23 cellular contexts compared by ENCODE assay signal in the genomic region with DNA sequence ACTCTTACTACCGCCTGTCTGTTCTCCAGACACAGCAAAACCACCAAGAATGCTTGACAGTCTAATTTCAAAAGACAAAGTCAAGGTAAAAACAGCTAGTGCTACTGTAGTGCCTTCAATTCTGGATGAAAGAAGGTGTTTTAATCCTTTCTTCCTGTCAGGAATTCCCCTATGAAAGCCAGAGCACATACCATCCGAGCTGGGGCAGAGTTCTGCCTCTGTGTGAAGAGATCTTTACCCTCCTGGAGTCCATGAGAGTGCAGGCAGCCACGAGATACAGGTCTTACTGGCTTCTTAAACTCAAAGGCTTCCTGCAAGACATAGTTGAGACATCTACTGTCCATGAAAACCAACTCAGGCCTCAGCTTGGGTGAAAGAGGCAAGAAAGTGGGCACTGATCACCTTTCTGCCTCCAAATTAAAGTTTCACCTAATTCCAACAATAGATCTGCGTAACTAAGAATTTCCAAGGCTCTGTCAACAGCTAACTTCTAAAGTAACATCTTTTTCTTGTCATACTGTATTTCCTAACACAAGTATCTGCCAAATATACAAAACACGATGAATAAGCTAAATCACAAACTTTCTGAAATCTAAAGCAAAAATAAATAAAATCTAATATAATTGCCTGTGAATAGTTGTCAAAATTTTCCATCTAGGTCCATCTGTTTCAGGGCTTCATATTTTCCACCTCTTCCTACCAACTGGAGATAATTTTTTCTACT. TPM values are rescaled to one million over a fixed set of nuclear protein-coding genes. Genes with fewer than 3 reads are reported as not detected.
DNase-seq lines count a peak whose midpoint lies in the region; ATAC-seq, FAIRE-seq and TF ChIP-seq lines count a peak whose summit lies in the region.
"Had no signal": no experiment of that assay in that cellular context is flagged by ENCODE, and none has a peak within 500 bp of the region (broad histone marks: within the 10 kb centered on the region; RNA-seq: fewer than 3 reads in every experiment).

No MANE protein-coding gene starts in this region.

- ATAC-seq in heart left ventricle: no peak
- ATAC-seq in GM12878: peak; percentile 71
- ATAC-seq in left lung: peak; percentile 76
- no peak for ATAC-seq in GM21390 (IDR thresholded peaks at IDR 0.05; ENCODE audit: unreplicated experiment)
- ATAC-seq: A549 had no signal

- POLR2A ChIA-PET in GM12878 (lab: Charles Lee): no interaction called here

- in situ Hi-C loops in GM12878 (cut with MboI): no loop called here

- SMC1A ChIA-PET in GM12878 (lab: Charles Lee; ENCODE audit: uncharacterized antibody, unreplicated experiment): interaction anchor here (3.2 kb wide), 1 partner anchor 13 kb away, joined by 9 read pairs; no protein-coding TSS in a partner anchor

- H3K4me2 ChIP-seq in GM12878 (ENCODE audit: control insufficient read depth, insufficient read depth): peak overlapping the region; percentile 10; the same call in 1 of the 2 replicates
- H3K4me2 ChIP-seq: A549, PC-9 had no signal

- RAD21 ChIA-PET in GM12878 (lab: Charles Lee; ENCODE audit: unreplicated experiment): interaction anchor here (1.0 to 1.4 kb wide), 2 partner anchors 13 to 46 kb away, joined by 3 to 4 read pairs; no protein-coding TSS in a partner anchor

- H3K27me3 ChIP-seq in heart left ventricle (no peaks in the 10 kb centered on the region), GM12878 (replicated peaks in 1 of 2; ENCODE audit: control insufficient read depth in 2 of 2, insufficient read depth in 2 of 2, low read length in 1 of 2) (no peaks in the 10 kb centered on the region), left lung (no peaks in the 10 kb centered on the region)
- H3K27me3 ChIP-seq: SJSA1 had no signal

- no peak for TF ChIP-seq POLR2A in heart left ventricle (IDR thresholded peaks at IDR 0.05)
- no peak for TF ChIP-seq POLR2A in GM12878 (IDR thresholded peaks at IDR 0.05; ENCODE audit: low read depth, low read length)

- no peak overlapping the region for H3K9ac ChIP-seq in GM12878 (ENCODE audit: control insufficient read depth, insufficient read depth, low read length)

- WGBS in heart left ventricle, 4 donors: 91 to 95% (median 92%) methylated on average over 5 of the region's 5 CpGs
- whole genome bisulfite sequencing in GM12878 (ENCODE audit: insufficient coverage, insufficient replicate concordance, low lambda C conversion rate, missing lambda C conversion rate): 64% methylated on average over 5 of the region's 5 CpGs

- H3K27ac ChIP-seq in heart left ventricle (no peak overlapping the region), GM12878 (ENCODE audit: control insufficient read depth, insufficient read depth) (no peak overlapping the region), left lung (peak overlapping the region in 1 of 2 donors; percentile 17)
- H3K27ac ChIP-seq: A549, C4-2B, HL-60, PC-9, SJSA1 had no signal

- H2AFZ ChIP-seq in GM12878 (ENCODE audit: control insufficient read depth, low read depth, low read length): no peak overlapping the region; the same call in 1 of the 2 replicates
- H2AFZ ChIP-seq: PC-9 had no signal

- no peak for TF ChIP-seq CTCF in heart left ventricle (IDR thresholded peaks at IDR 0.05)
- no peak for TF ChIP-seq CTCF in GM12878 (IDR thresholded peaks at IDR 0.05 in 2 of 3, conservative IDR thresholded peaks at IDR 0.05 in 1 of 3; ENCODE audit: control insufficient read depth in 2 of 3, extremely low read depth in 1 of 3, insufficient read depth in 1 of 3, low read depth in 3 of 3, low read length in 3 of 3)
- TF ChIP-seq CTCF in left lung (IDR thresholded peaks at IDR 0.05): no peak

- CTCF ChIA-PET in GM12878 (lab: Yijun Ruan, JAX): no interaction called here

- H3K4me1 ChIP-seq in heart left ventricle (peaks cover 0 to 6% (median 0%) of the 10 kb centered on the region in 12 donors), GM12878 (ENCODE audit: control insufficient read depth, insufficient read depth, low read length) (peaks cover 4% of the 10 kb centered on the region; the same call in 1 of the 2 replicates), left lung (peaks cover 0 to 5% of the 10 kb centered on the region in 2 donors)
- H3K4me1 ChIP-seq: A549, SJSA1 had no signal

- no peak for TF ChIP-seq RAD21 in GM12878 (IDR thresholded peaks at IDR 0.05; ENCODE audit: insufficient read depth, low read depth, low read length)

- intact Hi-C loops in cardiac septum (cut with DNase I) (no loop called here), heart left ventricle (cut with DNase I) (no loop called here), GM12878 (cut with micrococcal nuclease; ENCODE audit: unreplicated experiment) (no loop called here), left lung (cut with DNase I) (no loop called here)

- BruUV-seq in GM12878 (replicated peaks; lab: Mats Ljungman, UMichigan): no TSS peak

- DNase-seq in cardiac septum (ENCODE audit: low spot score) (peak; percentile 5), heart left ventricle (no peak), GM12878 (ENCODE audit: low read depth, low spot score) (no peak), left lung (no peak), NCI-H1436 (lab: John Stamatoyannopoulos, UW) (no peak), retina (no peak), NCI-H446 (lab: John Stamatoyannopoulos, UW) (no peak)
- DNase-seq: DMS 273 treated with DMSO at 0.1 percent for 48 hours, GF-D8, HCEC 1CT, NCI-H1048, NCI-H146, NCI-H2081, NCI-H510A, NCI-H774, PC-9 had no signal

- H3K36me3 ChIP-seq in heart left ventricle (peaks cover 0 to 40% (median 0%) of the 10 kb centered on the region in 9 donors), GM12878 (ENCODE audit: control insufficient read depth in 2 of 2, insufficient read depth in 2 of 2, low read length in 1 of 2) (peaks cover 13 to 49% of the 10 kb centered on the region in 2 experiments), left lung (peaks cover 0 to 23% of the 10 kb centered on the region in 2 donors)

- H3K79me2 ChIP-seq in GM12878 (ENCODE audit: control insufficient read depth, insufficient read depth, low read length): peaks cover 41% of the 10 kb centered on the region

- H3K4me3 ChIP-seq in heart left ventricle: no peak overlapping the region
- no peak overlapping the region for H3K4me3 ChIP-seq in GM12878
- H3K4me3 ChIP-seq in left lung: no peak overlapping the region
- H3K4me3 ChIP-seq: A549, PC-9, SJSA1 had no signal

- H4K20me1 ChIP-seq in GM12878 (ENCODE audit: control insufficient read depth, insufficient read depth): no peaks in the 10 kb centered on the region

- no peak for TF ChIP-seq EP300 in GM12878 (IDR thresholded peaks at IDR 0.05; ENCODE audit: borderline replicate concordance in 1 of 2, control insufficient read depth in 1 of 2, low read depth in 2 of 2, low read length in 2 of 2)

- FAIRE-seq in GM12878 (lab: Jason Lieb, UNC): no peak
- FAIRE-seq: A549, HTR-8/SVneo had no signal

- H3K9me3 ChIP-seq in heart left ventricle (no peaks in the 10 kb centered on the region), GM12878 (replicated peaks; ENCODE audit: control insufficient read depth, insufficient read depth, low read length) (no peaks in the 10 kb centered on the region), left lung (no peaks in the 10 kb centered on the region)
- H3K9me3 ChIP-seq: A549, SJSA1 had no signal

RNA-seq across cellular contexts. Expression of a gene that starts 7.5 kb away (rescaled TPM):
- 0.32 TPM for total RNA-seq in cardiac septum
- total RNA-seq in heart left ventricle: 1 to 10 TPM in 5 of 9 donors, under 1 TPM in 4; 0.49 to 3.6 (median 1.1) TPM
- polyA plus RNA-seq in heart left ventricle: under 1 TPM; 0.42 to 0.57 TPM
- total RNA-seq in GM12878 (2013; cell fraction: nucleolus; rRNA removed): 9.5 and 18.7 TPM in 2 replicates
- 32.1 and 32.5 TPM in 2 replicates for total RNA-seq in GM12878 (2014; rRNA removed)
- total RNA-seq in GM12878 (2014; rRNA removed; fragmentation: Illumina TruSeq; extraction: Trizol): 29.5 and 30.3 TPM in 2 replicates
- 34.4 and 36.6 TPM in 2 replicates for total RNA-seq in GM12878 (2021)
- polyA plus RNA-seq in GM12878 (2011; ENCODE audit: low read depth): 5.7 TPM
- polyA plus RNA-seq in GM12878 (2011; rRNA removed): 16.0 and 16.1 TPM in 2 replicates
- 12.1 and 15.7 TPM in 2 replicates for polyA plus RNA-seq in GM12878 (2011; cell fraction: cytosol; rRNA removed)
- 10.0 and 12.0 TPM in 2 replicates for polyA plus RNA-seq in GM12878 (2011; cell fraction: nucleus; rRNA removed)
- polyA plus RNA-seq in GM12878 (2012): 8.4 and 8.7 TPM in 2 replicates
- 33.8 and 35.3 TPM in 2 replicates for polyA plus RNA-seq in GM12878 (2014; fragmentation: Illumina TruSeq; extraction: Trizol)
- 1 to 10 TPM; 2.9 to 5.6 TPM for polyA plus RNA-seq in GM12878 (2014; fragmentation: Nextera tagmentation; extraction: Ambion mirVana)
- 25.6 and 30.3 TPM in 2 replicates for polyA plus RNA-seq in GM12878 (2014; rRNA removed)
- 10 to 100 TPM; 21.3 to 23.4 TPM for polyA plus RNA-seq in GM12878 (2016; fragmentation: Nextera tagmentation; extraction: Ambion mirVana)
- 17.3 and 17.6 TPM in 2 replicates for polyA minus RNA-seq in GM12878 (2011; rRNA and poly(A)+ RNA removed)
- polyA minus RNA-seq in GM12878 (2011; cell fraction: cytosol; rRNA and poly(A)+ RNA removed): 9.4 and 12.9 TPM in 2 replicates
- polyA minus RNA-seq in GM12878 (2011; cell fraction: nucleus; rRNA and poly(A)+ RNA removed): 11.5 and 16.8 TPM in 2 replicates
- total RNA-seq in left lung: 1 to 10 TPM; 2.8 to 4.7 TPM

RNA-seq across cellular contexts. Expression of a gene that starts 42.6 kb away (rescaled TPM):
- total RNA-seq in cardiac septum (0.67 TPM), heart left ventricle (1 to 10 TPM in 1 of 9 donors, under 1 TPM in 1, not detected in 7; 0.48 to 3.0 TPM), GM12878 (2014; rRNA removed) (9.8 and 11.7 TPM in 2 replicates), GM12878 (2014; rRNA removed; fragmentation: Illumina TruSeq; extraction: Trizol) (7.4 and 8.7 TPM in 2 replicates), GM12878 (2021) (7.5 and 7.8 TPM in 2 replicates), left lung (1 to 10 TPM in 1 of 2 donors, under 1 TPM in 1; 0.93 to 1.4 TPM)
- polyA plus RNA-seq in heart left ventricle (1 to 10 TPM in 1 of 2 donors, under 1 TPM in 1; 0.76 to 1.2 TPM), GM12878 (2011; rRNA removed) (0.76 and 0.86 TPM in 2 replicates), GM12878 (2014; fragmentation: Illumina TruSeq; extraction: Trizol) (2.3 and 6.9 TPM in 2 replicates), GM12878 (2014; fragmentation: Nextera tagmentation; extraction: Ambion mirVana) (10 to 100 TPM; 25.4 to 34.3 TPM), GM12878 (2014; rRNA removed) (10.4 and 10.9 TPM in 2 replicates), GM12878 (2016; fragmentation: Nextera tagmentation; extraction: Ambion mirVana) (1 to 10 TPM; 3.4 to 3.7 TPM)
- total RNA-seq in GM12878 (2013; cell fraction: nucleolus; rRNA removed): not detected in 2 replicates
- polyA plus RNA-seq in GM12878 (2011; ENCODE audit: low read depth): 4.9 TPM
- 0.88 and 2.0 TPM in 2 replicates for polyA plus RNA-seq in GM12878 (2011; cell fraction: cytosol; rRNA removed)
- 0.56 and 0.93 TPM in 2 replicates for polyA plus RNA-seq in GM12878 (2011; cell fraction: nucleus; rRNA removed)
- polyA plus RNA-seq in GM12878 (2012): 6.8 and 12.9 TPM in 2 replicates
- 0.41 and 1.1 TPM in 2 replicates for polyA minus RNA-seq in GM12878 (2011; rRNA and poly(A)+ RNA removed)
- polyA minus RNA-seq in GM12878 (2011; cell fraction: cytosol; rRNA and poly(A)+ RNA removed): not detected in 2 replicates
- not detected in 2 replicates for polyA minus RNA-seq in GM12878 (2011; cell fraction: nucleus; rRNA and poly(A)+ RNA removed)
- total RNA-seq: Daoy, PC-9, SJSA1 had no signal
- polyA plus RNA-seq: A549 had no signal

Comparison
In these comparisons a context has a peak if more than half of its experiments do, and no peak if none do; other contexts are left out.
1. ATAC-seq: peak in GM12878 (single experiment) and left lung (single experiment); none in heart left ventricle (0 of 4) and GM21390 (single experiment).